ENCODE assay signal across 8 cellular contexts in the genomic region with DNA sequence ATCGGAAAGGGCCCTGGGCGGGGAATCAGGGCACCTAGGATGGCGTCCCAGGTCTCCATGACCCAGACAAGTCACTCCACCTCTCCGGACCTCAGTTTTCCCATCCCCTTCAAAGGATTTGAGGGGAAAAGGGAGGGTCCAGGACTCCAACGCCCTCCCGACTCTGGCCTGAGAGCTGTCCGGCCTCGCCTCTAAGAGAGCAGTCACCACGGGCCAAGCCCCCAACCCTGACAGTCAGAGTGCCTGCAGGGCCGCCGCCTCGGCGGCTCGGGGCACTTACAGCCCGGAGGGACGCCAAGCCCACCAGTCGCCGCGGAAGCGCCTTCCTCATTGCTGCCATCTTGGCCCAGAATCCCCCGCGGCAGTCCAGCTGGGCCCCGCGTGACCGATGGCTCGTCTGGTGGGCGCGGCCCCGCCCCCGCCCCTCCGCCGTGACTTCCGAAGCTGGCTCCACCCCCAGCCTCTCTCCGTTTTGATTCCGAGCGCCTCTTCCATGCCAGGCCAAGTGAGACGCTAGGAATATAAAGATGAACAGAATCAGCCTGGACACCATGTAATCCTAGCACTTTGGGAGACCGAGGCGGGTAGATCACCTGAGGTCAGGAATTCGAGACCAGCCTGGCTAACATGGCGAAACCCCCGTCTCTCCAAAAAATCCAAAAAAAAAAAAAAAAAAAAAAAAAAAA.
DNase-seq lines count a peak whose midpoint lies in the region; ATAC-seq, FAIRE-seq and TF ChIP-seq lines count a peak whose summit lies in the region.

A gene (minus strand): TSS at position 354 of the 686 bp plus-strand sequence. CDS start 14 bp downstream, at position 340.

- DNase-seq in EH (ENCODE audit: low read depth) (peak; percentile 91), H54 (ENCODE audit: insufficient read length, low spot score) (peak; percentile 79), MV-4-11 (lab: John Stamatoyannopoulos, UW) (peak; percentile 80), globus pallidus (ENCODE audit: low spot score) (peak; percentile 88), nucleus accumbens (lab: John Stamatoyannopoulos, UW) (peak in 55 of 56 donors; percentile 20 to 95 (median 84)), superior temporal gyrus (ENCODE audit: extremely low spot score) (peak; percentile 90)
- DNase-seq in activated naive CD4-positive, alpha-beta T cell treated with anti-CD3 and anti-CD28 coated beads, Interleukin-2, amount 50 U/mL, for 16 hours = peak; percentile 90

- peak; percentile 84 for FAIRE-seq in H54 (lab: Jason Lieb, UNC)

- peak; percentile 99 for ATAC-seq in SK-N-SH treated with all-trans-retinoic acid at 6 μM for 48 hours

- peak; percentile 86 for TF ChIP-seq POLR2A in H54 (IDR thresholded peaks at IDR 0.05; ENCODE audit: low read depth, low read length)

TF ChIP-seq in SK-N-SH treated with all-trans-retinoic acid at 6 μM for 48 hours, 23 proteins besides CTCF, POLR2A, EP300 and RAD21:
- TF ChIP-seq, protein P1, sequence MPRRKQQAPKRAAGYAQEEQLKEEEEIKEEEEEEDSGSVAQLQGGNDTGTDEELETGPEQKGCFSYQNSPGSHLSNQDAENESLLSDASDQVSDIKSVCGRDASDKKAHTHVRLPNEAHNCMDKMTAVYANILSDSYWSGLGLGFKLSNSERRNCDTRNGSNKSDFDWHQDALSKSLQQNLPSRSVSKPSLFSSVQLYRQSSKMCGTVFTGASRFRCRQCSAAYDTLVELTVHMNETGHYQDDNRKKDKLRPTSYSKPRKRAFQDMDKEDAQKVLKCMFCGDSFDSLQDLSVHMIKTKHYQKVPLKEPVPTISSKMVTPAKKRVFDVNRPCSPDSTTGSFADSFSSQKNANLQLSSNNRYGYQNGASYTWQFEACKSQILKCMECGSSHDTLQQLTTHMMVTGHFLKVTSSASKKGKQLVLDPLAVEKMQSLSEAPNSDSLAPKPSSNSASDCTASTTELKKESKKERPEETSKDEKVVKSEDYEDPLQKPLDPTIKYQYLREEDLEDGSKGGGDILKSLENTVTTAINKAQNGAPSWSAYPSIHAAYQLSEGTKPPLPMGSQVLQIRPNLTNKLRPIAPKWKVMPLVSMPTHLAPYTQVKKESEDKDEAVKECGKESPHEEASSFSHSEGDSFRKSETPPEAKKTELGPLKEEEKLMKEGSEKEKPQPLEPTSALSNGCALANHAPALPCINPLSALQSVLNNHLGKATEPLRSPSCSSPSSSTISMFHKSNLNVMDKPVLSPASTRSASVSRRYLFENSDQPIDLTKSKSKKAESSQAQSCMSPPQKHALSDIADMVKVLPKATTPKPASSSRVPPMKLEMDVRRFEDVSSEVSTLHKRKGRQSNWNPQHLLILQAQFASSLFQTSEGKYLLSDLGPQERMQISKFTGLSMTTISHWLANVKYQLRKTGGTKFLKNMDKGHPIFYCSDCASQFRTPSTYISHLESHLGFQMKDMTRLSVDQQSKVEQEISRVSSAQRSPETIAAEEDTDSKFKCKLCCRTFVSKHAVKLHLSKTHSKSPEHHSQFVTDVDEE (CRISPR knock-in tag; IDR thresholded peaks at IDR 0.05) = peak; percentile 49; the same call in 1 of the 2 replicates
- TF ChIP-seq OSR1 (CRISPR knock-in tag; IDR thresholded peaks at IDR 0.05) (no peak), ZNF8 (CRISPR knock-in tag; IDR thresholded peaks at IDR 0.05) (no peak), ZNF70 (CRISPR knock-in tag; IDR thresholded peaks at IDR 0.05) (peak; percentile 27; the same call in 1 of the 2 replicates), TCF4 (CRISPR knock-in tag; IDR thresholded peaks at IDR 0.05; ENCODE audit: borderline replicate concordance) (peak; percentile 41; the same call in 1 of the 2 replicates), ZNF565 (CRISPR knock-in tag; conservative IDR thresholded peaks at IDR 0.05; ENCODE audit: low read depth) (peak; percentile 78; the same call in 1 of the 2 replicates), ESRRG (CRISPR knock-in tag; IDR thresholded peaks at IDR 0.05) (no peak), ARNTL (CRISPR knock-in tag; IDR thresholded peaks at IDR 0.05; ENCODE audit: borderline replicate concordance, low read depth) (no peak), SNAI2 (CRISPR knock-in tag; IDR thresholded peaks at IDR 0.05) (no peak), ZFP3 (CRISPR knock-in tag; IDR thresholded peaks at IDR 0.05) (no peak)
- TF ChIP-seq, protein P2, sequence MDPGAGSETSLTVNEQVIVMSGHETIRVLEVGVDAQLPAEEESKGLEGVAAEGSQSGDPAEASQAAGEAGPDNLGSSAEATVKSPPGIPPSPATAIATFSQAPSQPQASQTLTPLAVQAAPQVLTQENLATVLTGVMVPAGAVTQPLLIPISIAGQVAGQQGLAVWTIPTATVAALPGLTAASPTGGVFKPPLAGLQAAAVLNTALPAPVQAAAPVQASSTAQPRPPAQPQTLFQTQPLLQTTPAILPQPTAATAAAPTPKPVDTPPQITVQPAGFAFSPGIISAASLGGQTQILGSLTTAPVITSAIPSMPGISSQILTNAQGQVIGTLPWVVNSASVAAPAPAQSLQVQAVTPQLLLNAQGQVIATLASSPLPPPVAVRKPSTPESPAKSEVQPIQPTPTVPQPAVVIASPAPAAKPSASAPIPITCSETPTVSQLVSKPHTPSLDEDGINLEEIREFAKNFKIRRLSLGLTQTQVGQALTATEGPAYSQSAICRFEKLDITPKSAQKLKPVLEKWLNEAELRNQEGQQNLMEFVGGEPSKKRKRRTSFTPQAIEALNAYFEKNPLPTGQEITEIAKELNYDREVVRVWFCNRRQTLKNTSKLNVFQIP (CRISPR knock-in tag; IDR thresholded peaks at IDR 0.05; ENCODE audit: borderline replicate concordance, low read depth) = no peak
- TF ChIP-seq, protein P3, sequence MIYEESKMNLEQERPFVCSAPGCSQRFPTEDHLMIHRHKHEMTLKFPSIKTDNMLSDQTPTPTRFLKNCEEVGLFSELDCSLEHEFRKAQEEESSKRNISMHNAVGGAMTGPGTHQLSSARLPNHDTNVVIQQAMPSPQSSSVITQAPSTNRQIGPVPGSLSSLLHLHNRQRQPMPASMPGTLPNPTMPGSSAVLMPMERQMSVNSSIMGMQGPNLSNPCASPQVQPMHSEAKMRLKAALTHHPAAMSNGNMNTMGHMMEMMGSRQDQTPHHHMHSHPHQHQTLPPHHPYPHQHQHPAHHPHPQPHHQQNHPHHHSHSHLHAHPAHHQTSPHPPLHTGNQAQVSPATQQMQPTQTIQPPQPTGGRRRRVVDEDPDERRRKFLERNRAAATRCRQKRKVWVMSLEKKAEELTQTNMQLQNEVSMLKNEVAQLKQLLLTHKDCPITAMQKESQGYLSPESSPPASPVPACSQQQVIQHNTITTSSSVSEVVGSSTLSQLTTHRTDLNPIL (CRISPR knock-in tag; IDR thresholded peaks at IDR 0.05; ENCODE audit: low read depth) = no peak
- TF ChIP-seq, protein P4, sequence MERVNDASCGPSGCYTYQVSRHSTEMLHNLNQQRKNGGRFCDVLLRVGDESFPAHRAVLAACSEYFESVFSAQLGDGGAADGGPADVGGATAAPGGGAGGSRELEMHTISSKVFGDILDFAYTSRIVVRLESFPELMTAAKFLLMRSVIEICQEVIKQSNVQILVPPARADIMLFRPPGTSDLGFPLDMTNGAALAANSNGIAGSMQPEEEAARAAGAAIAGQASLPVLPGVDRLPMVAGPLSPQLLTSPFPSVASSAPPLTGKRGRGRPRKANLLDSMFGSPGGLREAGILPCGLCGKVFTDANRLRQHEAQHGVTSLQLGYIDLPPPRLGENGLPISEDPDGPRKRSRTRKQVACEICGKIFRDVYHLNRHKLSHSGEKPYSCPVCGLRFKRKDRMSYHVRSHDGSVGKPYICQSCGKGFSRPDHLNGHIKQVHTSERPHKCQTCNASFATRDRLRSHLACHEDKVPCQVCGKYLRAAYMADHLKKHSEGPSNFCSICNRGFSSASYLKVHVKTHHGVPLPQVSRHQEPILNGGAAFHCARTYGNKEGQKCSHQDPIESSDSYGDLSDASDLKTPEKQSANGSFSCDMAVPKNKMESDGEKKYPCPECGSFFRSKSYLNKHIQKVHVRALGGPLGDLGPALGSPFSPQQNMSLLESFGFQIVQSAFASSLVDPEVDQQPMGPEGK (CRISPR knock-in tag; IDR thresholded peaks at IDR 0.05; ENCODE audit: borderline replicate concordance) = no peak

Comparison
In these comparisons a context has a peak if more than half of its experiments do, and no peak if none do; other contexts are left out.
1. Peak in every context shown above with its lines: DNase-seq and ATAC-seq.